Comparison of ENCODE assay signal across 1 cellular context in the genomic region with DNA sequence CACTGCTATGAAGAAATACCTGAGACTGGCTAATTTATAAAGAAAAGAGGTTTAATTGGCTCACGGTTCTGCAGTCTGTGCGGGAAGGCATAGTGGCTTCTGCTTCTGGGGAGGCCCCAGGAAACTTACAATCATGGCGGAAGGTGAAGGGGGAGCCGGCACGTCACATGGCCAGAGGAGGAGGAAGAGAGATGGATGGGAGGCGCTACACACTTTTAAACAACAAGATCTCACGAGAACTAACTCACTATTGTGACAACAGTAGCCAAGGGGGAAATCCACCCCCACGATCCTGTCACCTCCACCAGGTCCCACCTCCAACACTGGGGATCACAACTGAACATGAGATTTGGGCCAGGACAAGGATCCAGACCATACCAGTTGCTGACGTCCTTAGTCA.
TF ChIP-seq lines count a peak whose summit lies in the region.

No MANE protein-coding gene starts in this region.

TF ChIP-seq in GM12878, 131 proteins besides CTCF, POLR2A, EP300 and RAD21:
- TF ChIP-seq JUND (IDR thresholded peaks at IDR 0.05; ENCODE audit: low read depth, low read length) = no peak
- TF ChIP-seq TAF1 (IDR thresholded peaks at IDR 0.05; ENCODE audit: borderline replicate concordance, low read depth, low read length) = no peak
- no peak for TF ChIP-seq BCL3 (IDR thresholded peaks at IDR 0.05; ENCODE audit: borderline replicate concordance, insufficient read depth, low read depth, low read length, poor library complexity, severe bottlenecking)
- TF ChIP-seq E2F4 (IDR thresholded peaks at IDR 0.05; ENCODE audit: low read depth, low read length) = no peak
- TF ChIP-seq ETV6 (conservative IDR thresholded peaks at IDR 0.05 in 1 of 2, IDR thresholded peaks at IDR 0.05 in 1 of 2; ENCODE audit: borderline replicate concordance in 1 of 2, low read depth in 1 of 2) = no peak
- TF ChIP-seq, protein P1, sequence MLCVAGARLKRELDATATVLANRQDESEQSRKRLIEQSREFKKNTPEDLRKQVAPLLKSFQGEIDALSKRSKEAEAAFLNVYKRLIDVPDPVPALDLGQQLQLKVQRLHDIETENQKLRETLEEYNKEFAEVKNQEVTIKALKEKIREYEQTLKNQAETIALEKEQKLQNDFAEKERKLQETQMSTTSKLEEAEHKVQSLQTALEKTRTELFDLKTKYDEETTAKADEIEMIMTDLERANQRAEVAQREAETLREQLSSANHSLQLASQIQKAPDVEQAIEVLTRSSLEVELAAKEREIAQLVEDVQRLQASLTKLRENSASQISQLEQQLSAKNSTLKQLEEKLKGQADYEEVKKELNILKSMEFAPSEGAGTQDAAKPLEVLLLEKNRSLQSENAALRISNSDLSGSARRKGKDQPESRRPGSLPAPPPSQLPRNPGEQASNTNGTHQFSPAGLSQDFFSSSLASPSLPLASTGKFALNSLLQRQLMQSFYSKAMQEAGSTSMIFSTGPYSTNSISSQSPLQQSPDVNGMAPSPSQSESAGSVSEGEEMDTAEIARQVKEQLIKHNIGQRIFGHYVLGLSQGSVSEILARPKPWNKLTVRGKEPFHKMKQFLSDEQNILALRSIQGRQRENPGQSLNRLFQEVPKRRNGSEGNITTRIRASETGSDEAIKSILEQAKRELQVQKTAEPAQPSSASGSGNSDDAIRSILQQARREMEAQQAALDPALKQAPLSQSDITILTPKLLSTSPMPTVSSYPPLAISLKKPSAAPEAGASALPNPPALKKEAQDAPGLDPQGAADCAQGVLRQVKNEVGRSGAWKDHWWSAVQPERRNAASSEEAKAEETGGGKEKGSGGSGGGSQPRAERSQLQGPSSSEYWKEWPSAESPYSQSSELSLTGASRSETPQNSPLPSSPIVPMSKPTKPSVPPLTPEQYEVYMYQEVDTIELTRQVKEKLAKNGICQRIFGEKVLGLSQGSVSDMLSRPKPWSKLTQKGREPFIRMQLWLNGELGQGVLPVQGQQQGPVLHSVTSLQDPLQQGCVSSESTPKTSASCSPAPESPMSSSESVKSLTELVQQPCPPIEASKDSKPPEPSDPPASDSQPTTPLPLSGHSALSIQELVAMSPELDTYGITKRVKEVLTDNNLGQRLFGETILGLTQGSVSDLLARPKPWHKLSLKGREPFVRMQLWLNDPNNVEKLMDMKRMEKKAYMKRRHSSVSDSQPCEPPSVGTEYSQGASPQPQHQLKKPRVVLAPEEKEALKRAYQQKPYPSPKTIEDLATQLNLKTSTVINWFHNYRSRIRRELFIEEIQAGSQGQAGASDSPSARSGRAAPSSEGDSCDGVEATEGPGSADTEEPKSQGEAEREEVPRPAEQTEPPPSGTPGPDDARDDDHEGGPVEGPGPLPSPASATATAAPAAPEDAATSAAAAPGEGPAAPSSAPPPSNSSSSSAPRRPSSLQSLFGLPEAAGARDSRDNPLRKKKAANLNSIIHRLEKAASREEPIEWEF (IDR thresholded peaks at IDR 0.05; ENCODE audit: insufficient replicate concordance, low read depth, low read length) = no peak
- TF ChIP-seq BRCA1 (IDR thresholded peaks at IDR 0.05; ENCODE audit: low read depth, low read length) = no peak
